1 cellular context compared by ENCODE assay signal in the genomic region with DNA sequence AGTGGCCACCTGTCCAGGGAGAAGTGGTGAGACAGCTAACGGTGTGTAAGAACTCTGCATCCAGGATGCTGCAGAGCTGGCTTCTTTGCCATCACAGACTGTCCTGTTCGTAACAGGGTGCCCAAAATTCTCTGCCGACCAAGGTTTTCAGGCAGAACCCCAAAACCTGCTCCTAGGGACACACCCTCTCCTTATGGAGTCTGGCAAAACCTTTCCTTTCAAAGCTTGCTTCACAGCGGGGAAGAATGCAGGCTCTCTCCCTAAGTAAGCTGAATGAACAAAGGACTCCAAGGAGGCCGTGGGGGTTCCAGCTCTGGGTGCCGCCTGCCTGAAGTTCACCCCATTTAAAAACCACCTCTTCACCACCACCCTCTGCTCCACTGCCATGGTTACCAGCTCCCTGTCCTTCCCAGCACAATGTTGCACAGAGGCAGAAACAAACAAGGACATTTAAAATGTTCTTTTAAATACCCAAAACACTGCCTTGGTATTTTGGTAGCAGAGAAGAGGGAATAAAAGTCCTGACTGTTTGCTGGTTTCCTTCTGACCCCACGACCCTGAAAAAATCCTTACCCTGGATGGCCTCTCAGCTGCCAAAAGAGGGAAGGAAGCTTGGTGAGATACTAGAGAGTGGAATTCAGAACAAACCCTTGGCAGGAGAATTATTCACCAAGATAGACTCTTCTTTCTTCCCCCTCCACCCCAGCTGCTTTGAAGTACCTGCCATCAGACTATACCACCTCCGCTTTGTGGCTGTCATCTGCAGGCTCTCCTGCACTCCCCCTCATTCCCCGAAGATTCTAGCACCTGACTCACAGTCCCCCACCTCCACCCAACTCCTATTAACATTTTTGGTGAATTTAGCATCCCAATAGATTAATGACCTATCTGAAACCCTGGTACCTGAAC.
TF ChIP-seq lines count a peak whose summit lies in the region.

No MANE protein-coding gene starts in this region.

TF ChIP-seq in GM23338, 12 proteins besides CTCF, POLR2A, EP300 and RAD21 (continued from another document):
- TF ChIP-seq, protein P1, sequence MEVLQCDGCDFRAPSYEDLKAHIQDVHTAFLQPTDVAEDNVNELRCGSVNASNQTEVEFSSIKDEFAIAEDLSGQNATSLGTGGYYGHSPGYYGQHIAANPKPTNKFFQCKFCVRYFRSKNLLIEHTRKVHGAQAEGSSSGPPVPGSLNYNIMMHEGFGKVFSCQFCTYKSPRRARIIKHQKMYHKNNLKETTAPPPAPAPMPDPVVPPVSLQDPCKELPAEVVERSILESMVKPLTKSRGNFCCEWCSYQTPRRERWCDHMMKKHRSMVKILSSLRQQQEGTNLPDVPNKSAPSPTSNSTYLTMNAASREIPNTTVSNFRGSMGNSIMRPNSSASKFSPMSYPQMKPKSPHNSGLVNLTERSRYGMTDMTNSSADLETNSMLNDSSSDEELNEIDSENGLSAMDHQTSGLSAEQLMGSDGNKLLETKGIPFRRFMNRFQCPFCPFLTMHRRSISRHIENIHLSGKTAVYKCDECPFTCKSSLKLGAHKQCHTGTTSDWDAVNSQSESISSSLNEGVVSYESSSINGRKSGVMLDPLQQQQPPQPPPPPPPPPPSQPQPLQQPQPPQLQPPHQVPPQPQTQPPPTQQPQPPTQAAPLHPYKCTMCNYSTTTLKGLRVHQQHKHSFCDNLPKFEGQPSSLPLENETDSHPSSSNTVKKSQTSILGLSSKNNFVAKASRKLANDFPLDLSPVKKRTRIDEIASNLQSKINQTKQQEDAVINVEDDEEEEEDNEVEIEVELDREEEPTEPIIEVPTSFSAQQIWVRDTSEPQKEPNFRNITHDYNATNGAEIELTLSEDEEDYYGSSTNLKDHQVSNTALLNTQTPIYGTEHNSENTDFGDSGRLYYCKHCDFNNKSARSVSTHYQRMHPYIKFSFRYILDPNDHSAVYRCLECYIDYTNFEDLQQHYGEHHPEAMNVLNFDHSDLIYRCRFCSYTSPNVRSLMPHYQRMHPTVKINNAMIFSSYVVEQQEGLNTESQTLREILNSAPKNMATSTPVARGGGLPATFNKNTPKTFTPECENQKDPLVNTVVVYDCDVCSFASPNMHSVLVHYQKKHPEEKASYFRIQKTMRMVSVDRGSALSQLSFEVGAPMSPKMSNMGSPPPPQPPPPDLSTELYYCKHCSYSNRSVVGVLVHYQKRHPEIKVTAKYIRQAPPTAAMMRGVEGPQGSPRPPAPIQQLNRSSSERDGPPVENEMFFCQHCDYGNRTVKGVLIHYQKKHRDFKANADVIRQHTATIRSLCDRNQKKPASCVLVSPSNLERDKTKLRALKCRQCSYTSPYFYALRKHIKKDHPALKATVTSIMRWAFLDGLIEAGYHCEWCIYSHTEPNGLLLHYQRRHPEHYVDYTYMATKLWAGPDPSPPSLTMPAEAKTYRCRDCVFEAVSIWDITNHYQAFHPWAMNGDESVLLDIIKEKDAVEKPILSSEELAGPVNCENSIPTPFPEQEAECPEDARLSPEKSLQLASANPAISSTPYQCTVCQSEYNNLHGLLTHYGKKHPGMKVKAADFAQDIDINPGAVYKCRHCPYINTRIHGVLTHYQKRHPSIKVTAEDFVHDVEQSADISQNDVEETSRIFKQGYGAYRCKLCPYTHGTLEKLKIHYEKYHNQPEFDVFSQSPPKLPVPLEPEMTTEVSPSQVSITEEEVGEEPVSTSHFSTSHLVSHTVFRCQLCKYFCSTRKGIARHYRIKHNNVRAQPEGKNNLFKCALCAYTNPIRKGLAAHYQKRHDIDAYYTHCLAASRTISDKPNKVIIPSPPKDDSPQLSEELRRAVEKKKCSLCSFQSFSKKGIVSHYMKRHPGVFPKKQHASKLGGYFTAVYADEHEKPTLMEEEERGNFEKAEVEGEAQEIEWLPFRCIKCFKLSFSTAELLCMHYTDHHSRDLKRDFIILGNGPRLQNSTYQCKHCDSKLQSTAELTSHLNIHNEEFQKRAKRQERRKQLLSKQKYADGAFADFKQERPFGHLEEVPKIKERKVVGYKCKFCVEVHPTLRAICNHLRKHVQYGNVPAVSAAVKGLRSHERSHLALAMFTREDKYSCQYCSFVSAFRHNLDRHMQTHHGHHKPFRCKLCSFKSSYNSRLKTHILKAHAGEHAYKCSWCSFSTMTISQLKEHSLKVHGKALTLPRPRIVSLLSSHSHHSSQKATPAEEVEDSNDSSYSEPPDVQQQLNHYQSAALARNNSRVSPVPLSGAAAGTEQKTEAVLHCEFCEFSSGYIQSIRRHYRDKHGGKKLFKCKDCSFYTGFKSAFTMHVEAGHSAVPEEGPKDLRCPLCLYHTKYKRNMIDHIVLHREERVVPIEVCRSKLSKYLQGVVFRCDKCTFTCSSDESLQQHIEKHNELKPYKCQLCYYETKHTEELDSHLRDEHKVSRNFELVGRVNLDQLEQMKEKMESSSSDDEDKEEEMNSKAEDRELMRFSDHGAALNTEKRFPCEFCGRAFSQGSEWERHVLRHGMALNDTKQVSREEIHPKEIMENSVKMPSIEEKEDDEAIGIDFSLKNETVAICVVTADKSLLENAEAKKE (CRISPR knock-in tag; IDR thresholded peaks at IDR 0.05): no peak
- TF ChIP-seq NANOG (IDR thresholded peaks at IDR 0.05; ENCODE audit: borderline replicate concordance) (no peak), POLR2AphosphoS5 (IDR thresholded peaks at IDR 0.05; ENCODE audit: low read depth) (no peak), EZH2phosphoT487 (IDR thresholded peaks at IDR 0.05; ENCODE audit: unreplicated experiment) (no peak), STAT1 (IDR thresholded peaks at IDR 0.05; ENCODE audit: unreplicated experiment) (no peak), EZH2 (IDR thresholded peaks at IDR 0.05; ENCODE audit: low read depth, unreplicated experiment) (no peak)
